10 cellular contexts compared by ENCODE assay signal in the genomic region with DNA sequence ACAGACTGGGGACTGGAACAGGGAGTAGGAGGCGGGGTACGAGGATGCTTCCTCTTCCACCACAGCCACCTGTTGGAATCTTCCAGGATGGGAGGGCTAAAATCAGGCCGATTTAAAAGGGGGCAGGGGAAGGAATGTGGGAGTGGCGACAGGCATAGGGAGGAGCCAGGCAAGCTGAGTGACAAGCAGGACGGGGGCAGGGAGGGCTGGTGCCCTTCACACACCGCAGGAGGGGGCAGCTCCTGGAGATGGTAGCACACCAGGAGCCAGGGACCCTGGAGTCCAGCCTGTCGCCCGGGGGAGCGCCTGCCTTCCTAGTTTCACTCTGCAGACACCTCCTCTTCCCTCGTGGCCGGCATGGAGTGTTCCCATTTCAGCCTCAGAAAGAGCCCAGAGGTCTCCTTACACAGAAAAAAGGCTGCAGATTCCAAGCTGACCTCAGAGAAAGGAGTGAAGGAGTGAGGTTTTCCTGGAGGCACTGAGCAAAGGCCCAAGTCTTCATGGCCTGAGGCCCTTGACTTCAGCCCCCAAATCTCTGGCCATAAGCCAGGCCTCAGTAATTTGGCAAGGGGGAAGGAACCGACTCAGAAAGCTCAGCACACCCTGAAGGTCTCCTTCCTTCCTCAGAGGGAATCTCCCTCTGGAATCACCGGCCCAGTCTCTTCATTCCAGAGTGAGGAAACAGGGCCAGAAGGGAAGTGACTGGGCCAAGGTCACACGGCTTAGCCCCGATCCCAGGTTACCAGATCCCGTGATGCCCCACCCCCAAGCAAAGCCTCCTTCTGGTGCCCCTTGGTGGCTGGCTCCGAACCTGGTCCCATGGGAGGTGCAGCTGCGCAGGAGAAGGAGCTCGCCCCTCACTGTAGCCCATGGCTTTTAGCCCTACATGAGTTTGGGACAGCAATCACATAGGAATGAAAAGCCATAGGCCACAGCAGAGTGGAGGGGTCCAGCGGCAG. TPM values are rescaled to one million over a fixed set of nuclear protein-coding genes. Genes with fewer than 3 reads are reported as not detected.
A peak's percentile ranks its signal among the peaks of the same experiment; 100 is the strongest.
DNase-seq lines count a peak whose midpoint lies in the region; ATAC-seq and TF ChIP-seq lines count a peak whose summit lies in the region.
"Had no signal": no experiment of that assay in that cellular context is flagged by ENCODE, and none has a peak within 500 bp of the region (broad histone marks: within the 10 kb centered on the region; RNA-seq: fewer than 3 reads in every experiment).

No MANE protein-coding gene starts in this region.

- H3K9me3 ChIP-seq in HUES6 (ENCODE audit: control insufficient read depth, insufficient read depth, low read depth, low read length) (no peaks in the 10 kb centered on the region), spleen (no peaks in the 10 kb centered on the region), gastroesophageal sphincter (no peaks in the 10 kb centered on the region)

- TF ChIP-seq CTCF in spleen (IDR thresholded peaks at IDR 0.05 in 8 of 11, conservative IDR thresholded peaks at IDR 0.05 in 3 of 11): no peak
- TF ChIP-seq CTCF in GM13977 (IDR thresholded peaks at IDR 0.05; ENCODE audit: extremely low read depth, insufficient read depth, missing control alignments): no peak
- TF ChIP-seq CTCF in gastroesophageal sphincter (IDR thresholded peaks at IDR 0.05): no peak

- no peak overlapping the region for H3K27ac ChIP-seq in HUES6 (ENCODE audit: low read depth, low read length)
- H3K27ac ChIP-seq in spleen: no peak overlapping the region
- no peak overlapping the region for H3K27ac ChIP-seq in gastroesophageal sphincter

- H3K27me3 Mint-ChIP-seq in activated T-helper 17 cell treated with anti-CD3 and anti-CD28 coated beads, Interleukin-2, amount 50 U/mL, for 72 hours: peaks cover 17% of the 10 kb centered on the region

- H3K27me3 ChIP-seq in HUES6 (ENCODE audit: control insufficient read depth, insufficient read depth, low read length) (peaks cover 2% of the 10 kb centered on the region; the same call in 1 of the 2 replicates), spleen (replicated peaks in 1 of 7) (peaks cover 0 to 75% (median 10%) of the 10 kb centered on the region in 7 donors), gastroesophageal sphincter (peaks cover 35% of the 10 kb centered on the region)

- H3K4me3 ChIP-seq in HUES6 (ENCODE audit: low read depth, low read length) (peak overlapping the region; percentile 67), spleen (no peak overlapping the region), gastroesophageal sphincter (no peak overlapping the region)

- H3K9me3 Mint-ChIP-seq in activated T-helper 17 cell treated with anti-CD3 and anti-CD28 coated beads, Interleukin-2, amount 50 U/mL, for 72 hours: no peaks in the 10 kb centered on the region

- H3K36me3 ChIP-seq in HUES6 (ENCODE audit: control insufficient read depth, insufficient read depth, low read length) (0 out of 2 replicates have a peak, but pooled peaks cover under 1% of the 10 kb centered on the region), spleen (no peaks in the 10 kb centered on the region), gastroesophageal sphincter (no peaks in the 10 kb centered on the region)

- in situ Hi-C loops in GM13977 (cut with MboI; ENCODE audit: low pct_unique_long_range_greater_than_20kb, low sequenced_read_pairs, unreplicated experiment): no loop called here

- H3K4me3 Mint-ChIP-seq in activated T-helper 17 cell treated with anti-CD3 and anti-CD28 coated beads, Interleukin-2, amount 50 U/mL, for 72 hours: no peak overlapping the region

- 57 to 73% (median 65%) methylated on average over 15 to 20 of the region's 20 CpGs for WGBS in spleen, 5 donors
- WGBS in gastroesophageal sphincter (ENCODE audit: low coverage in 1 of 2), 2 donors: 38 to 60% methylated on average over 6 to 9 of the region's 20 CpGs

- no peak for TF ChIP-seq POLR2A in spleen (IDR thresholded peaks at IDR 0.05)
- no peak for TF ChIP-seq POLR2A in gastroesophageal sphincter (IDR thresholded peaks at IDR 0.05)

- no peaks in the 10 kb centered on the region for H3K36me3 Mint-ChIP-seq in activated T-helper 17 cell treated with anti-CD3 and anti-CD28 coated beads, Interleukin-2, amount 50 U/mL, for 72 hours (ENCODE audit: low read depth)

- H3K4me1 ChIP-seq in HUES6 (ENCODE audit: control insufficient read depth, insufficient read depth, low read length) (peaks cover 90% of the 10 kb centered on the region), spleen (peaks cover 0 to 26% (median 10%) of the 10 kb centered on the region in 6 donors), gastroesophageal sphincter (peaks cover 0 to 39% (median 5%) of the 10 kb centered on the region in 3 donors)

- ATAC-seq in activated T-helper 17 cell treated with anti-CD3 and anti-CD28 coated beads, Interleukin-2, amount 50 U/mL, for 72 hours (replicated peaks): no peak
- no peak for ATAC-seq in gastroesophageal sphincter
- ATAC-seq: right cardiac atrium had no signal

- intact Hi-C loops in spleen (cut with DNase I; ENCODE audit: low total_unique reads): no loop called here

- peak overlapping the region; percentile 88 for H3K9ac ChIP-seq in HUES6 (ENCODE audit: low read length)

- TF ChIP-seq EP300 in gastroesophageal sphincter (IDR thresholded peaks at IDR 0.05): no peak

- no peaks in the 10 kb centered on the region for H3K4me1 Mint-ChIP-seq in activated T-helper 17 cell treated with anti-CD3 and anti-CD28 coated beads, Interleukin-2, amount 50 U/mL, for 72 hours

- DNase-seq in iPS-NIHi7 (ENCODE audit: extremely low spot score) (peak; percentile 58), spleen (peak; percentile 59), NCI-H146 (lab: John Stamatoyannopoulos, UW) (no peak), GM13977 (ENCODE audit: low spot score) (no peak)
- DNase-seq: activated CD4-positive, alpha-beta T cell treated with anti-CD3 and anti-CD28 coated beads for 4 hours; NCI-H526 treated with DMSO at 0.1 percent for 48 hours had no signal

- peak overlapping the region; percentile 8 for H3K27ac Mint-ChIP-seq in activated T-helper 17 cell treated with anti-CD3 and anti-CD28 coated beads, Interleukin-2, amount 50 U/mL, for 72 hours

RNA-seq across cellular contexts. Expression of a gene that starts 8.1 kb away (rescaled TPM):
- under 1 TPM; 0.61 to 0.95 TPM for total RNA-seq in activated T-helper 17 cell treated with anti-CD3 and anti-CD28 coated beads, Interleukin-2, amount 50 U/mL, for 72 hours
- total RNA-seq in spleen (under 1 TPM in 5 of 7 donors, not detected in 2; 0.19 to 0.51 (median 0.24) TPM), gastroesophageal sphincter (not detected)
- under 1 TPM in 1 of 3 donors, not detected in 2; 0.02 TPM for polyA plus RNA-seq in spleen

RNA-seq across cellular contexts. Expression of a gene that starts 25.9 kb away (rescaled TPM):
- 1 to 10 TPM in 1 of 2 donors, under 1 TPM in 1; 0.61 to 1.1 TPM for total RNA-seq in activated T-helper 17 cell treated with anti-CD3 and anti-CD28 coated beads, Interleukin-2, amount 50 U/mL, for 72 hours
- not detected for total RNA-seq in spleen
- not detected for polyA plus RNA-seq in spleen
- total RNA-seq in gastroesophageal sphincter: not detected
- total RNA-seq: right cardiac atrium had no signal
- polyA plus RNA-seq: right cardiac atrium had no signal

RNA-seq across cellular contexts. Expression of a gene that starts 56.7 kb away (rescaled TPM):
- total RNA-seq in activated T-helper 17 cell treated with anti-CD3 and anti-CD28 coated beads, Interleukin-2, amount 50 U/mL, for 72 hours: 1 to 10 TPM in 1 of 2 donors, under 1 TPM in 1; 0.91 to 3.0 TPM
- total RNA-seq in spleen (10 to 100 TPM; 14.1 to 25.3 (median 22.4) TPM), gastroesophageal sphincter (10 to 100 TPM in 1 of 4 donors, 1 to 10 TPM in 3; 5.1 to 13.7 (median 6.3) TPM)
- polyA plus RNA-seq in spleen: 10 to 100 TPM in 1 of 3 donors, 1 to 10 TPM in 2; 3.5 to 15.3 (median 5.5) TPM

Comparison
In these comparisons a context has a peak if more than half of its experiments do, and no peak if none do; other contexts are left out.
1. DNase-seq: peak in iPS-NIHi7 (single experiment) and spleen (single experiment); none in NCI-H146 (single experiment) and GM13977 (single experiment).